10 cellular contexts compared by ENCODE assay signal in genomic region chr17:40093580-40094201, GRCh38. TPM values are rescaled to one million over a fixed set of nuclear protein-coding genes. Genes with fewer than 3 reads are reported as not detected.
DNase-seq lines count a peak whose midpoint lies in the region; ATAC-seq and TF ChIP-seq lines count a peak whose summit lies in the region.
"Had no signal": no experiment of that assay in that cellular context is flagged by ENCODE, and none has a peak within 500 bp of the region (broad histone marks: within the 10 kb centered on the region; RNA-seq: fewer than 3 reads in every experiment).

No MANE protein-coding gene starts in this region.

- H3K27ac ChIP-seq in suprapubic skin, result peak overlapping the region; percentile 95
- H3K27ac ChIP-seq: lower lobe of right lung had no signal

- TF ChIP-seq CTCF in suprapubic skin (IDR thresholded peaks at IDR 0.05), result no peak

- no peak for TF ChIP-seq EP300 in suprapubic skin (IDR thresholded peaks at IDR 0.05)

- H3K4me1 ChIP-seq in adipocyte (ENCODE audit: control insufficient read depth, insufficient read depth, low read length) (peaks cover 41% of the 10 kb centered on the region), suprapubic skin (peaks cover 78% of the 10 kb centered on the region)

- H3K36me3 ChIP-seq in adipocyte (ENCODE audit: control insufficient read depth, insufficient read depth, low read length, severe bottlenecking) (peaks cover 61% of the 10 kb centered on the region), suprapubic skin (peaks cover 75% of the 10 kb centered on the region)

- peak overlapping the region; percentile 65 for H3K9ac ChIP-seq in adipocyte (ENCODE audit: low read length)

- WGBS in suprapubic skin, result 37% methylated on average over 12 of the region's 16 CpGs

- H3K27me3 ChIP-seq in adipocyte (replicated peaks; ENCODE audit: control insufficient read depth, insufficient read depth, low read length) (no peaks in the 10 kb centered on the region), suprapubic skin (no peaks in the 10 kb centered on the region)

- H3K9me3 ChIP-seq in adipocyte (ENCODE audit: control insufficient read depth, low read length), result no peaks in the 10 kb centered on the region
- H3K9me3 ChIP-seq in suprapubic skin, result no peaks in the 10 kb centered on the region
- H3K9me3 ChIP-seq: lower lobe of right lung had no signal

- DNase-seq in adipocyte (ENCODE audit: low read depth), result no peak
- DNase-seq in left cardiac atrium, result peak; percentile 61
- no peak for DNase-seq in suprapubic skin (ENCODE audit: low spot score in 2 of 2)
- no peak for DNase-seq in stimulated activated naive CD4-positive, alpha-beta T cell treated with Interleukin-2 at 50 U/mL for 16 hours (lab: John Stamatoyannopoulos, UW)
- DNase-seq: activated CD4-positive, CD25-positive, alpha-beta regulatory T cell; cortex of kidney; lower lobe of right lung; NCI-H526 had no signal

- peak; percentile 42 to 51 for ATAC-seq in left cardiac atrium
- no peak for ATAC-seq in HG03457 (IDR thresholded peaks at IDR 0.05; ENCODE audit: unreplicated experiment)
- ATAC-seq in HG03521 (IDR thresholded peaks at IDR 0.05; ENCODE audit: unreplicated experiment), result no peak
- ATAC-seq: lower lobe of right lung had no signal

- TF ChIP-seq POLR2A in suprapubic skin (IDR thresholded peaks at IDR 0.05), result no peak

- intact Hi-C loops in left cardiac atrium (cut with DNase I), result no loop called here

- H3K4me3 ChIP-seq in adipocyte (ENCODE audit: low read length) (no peak overlapping the region), suprapubic skin (no peak overlapping the region)
- H3K4me3 ChIP-seq: lower lobe of right lung had no signal

RNA-seq across cellular contexts. Expression of gene NR1D1, which starts 6.7 kb away (rescaled TPM):
- total RNA-seq in left cardiac atrium, result 10 to 100 TPM; 17.1 to 19.5 TPM
- total RNA-seq in suprapubic skin, result 100 to 1,000 TPM in 2 of 4 donors, 10 to 100 TPM in 2; 62.1 to 184 (median 96.0) TPM

RNA-seq across cellular contexts. Expression of gene MSL1, which starts 28.1 kb away (rescaled TPM):
- 10 to 100 TPM; 54.0 to 57.8 TPM for total RNA-seq in left cardiac atrium
- total RNA-seq in suprapubic skin, result 100 to 1,000 TPM in 1 of 4 donors, 10 to 100 TPM in 3; 69.3 to 166 (median 86.9) TPM

RNA-seq across cellular contexts. Expression of gene THRA, which starts 30.9 kb away (rescaled TPM):
- total RNA-seq in left cardiac atrium, result 10 to 100 TPM; 54.4 to 77.9 TPM
- 10 to 100 TPM; 32.6 to 69.9 (median 48.9) TPM for total RNA-seq in suprapubic skin

RNA-seq across cellular contexts. Expression of gene MED24, which starts 39.5 kb away (rescaled TPM):
- total RNA-seq in left cardiac atrium (10 to 100 TPM; 44.0 to 56.4 TPM), suprapubic skin (100 to 1,000 TPM in 1 of 4 donors, 10 to 100 TPM in 3; 67.4 to 198 (median 80.3) TPM)

RNA-seq across cellular contexts. Expression of gene CASC3, which starts 46.6 kb away (rescaled TPM):
- 10 to 100 TPM; 49.6 to 53.1 TPM for total RNA-seq in left cardiac atrium
- total RNA-seq in suprapubic skin, result 10 to 100 TPM; 42.9 to 92.5 (median 61.2) TPM

Comparison
In these comparisons a context has a peak if more than half of its experiments do, and no peak if none do; other contexts are left out.
1. ATAC-seq: peak in left cardiac atrium (2 of 2); none in HG03457 (single experiment) and HG03521 (single experiment).